ENCODE assay signal across 10 cellular contexts in genomic region chr7:30743371-30744074, GRCh38. TPM values are rescaled to one million over a fixed set of nuclear protein-coding genes. Genes with fewer than 3 reads are reported as not detected.
DNase-seq lines count a peak whose midpoint lies in the region; ATAC-seq, FAIRE-seq and TF ChIP-seq lines count a peak whose summit lies in the region.
"Had no signal": no experiment of that assay in that cellular context is flagged by ENCODE, and none has a peak within 500 bp of the region (broad histone marks: within the 10 kb centered on the region; RNA-seq: fewer than 3 reads in every experiment).

No MANE protein-coding gene starts in this region.

- intact Hi-C loops in natural killer cell (cut with micrococcal nuclease) (loop anchor here (5.0 kb wide), 1 partner anchor 61 kb away; the partner anchor contains the start of gene CRHR2), heart right ventricle (cut with DNase I) (loop anchor here in 9 of 10 donors (1.0 to 10.0 kb wide), 12 partner anchors 47 to 234 kb away; partner anchors contain the start of gene CRHR2 (in 2 of the 9)), upper lobe of right lung (cut with DNase I) (no loop called here)

- H3K27ac ChIP-seq in heart right ventricle (no peak overlapping the region), upper lobe of right lung (no peak overlapping the region)
- H3K27ac ChIP-seq: uterus had no signal

- H3K36me3 Mint-ChIP-seq in natural killer cell = no peaks in the 10 kb centered on the region
- no peaks in the 10 kb centered on the region for H3K36me3 Mint-ChIP-seq in natural killer cell treated with Interleukin-12 subunit alpha and Interleukin-12 subunit beta and Interleukin-15 and Interleukin-18, amount 100 ng/mL, for 72 hours

- TF ChIP-seq POLR2A in GM12891 (IDR thresholded peaks at IDR 0.05; ENCODE audit: low read depth, low read length) = no peak

- H3K27me3 ChIP-seq in heart right ventricle (no peaks in the 10 kb centered on the region), upper lobe of right lung (no peaks in the 10 kb centered on the region)
- H3K27me3 ChIP-seq: uterus had no signal

- H3K4me3 Mint-ChIP-seq in natural killer cell = no peak overlapping the region
- H3K4me3 Mint-ChIP-seq in natural killer cell treated with Interleukin-12 subunit alpha and Interleukin-12 subunit beta and Interleukin-15 and Interleukin-18, amount 100 ng/mL, for 72 hours = no peak overlapping the region
- H3K4me3 Mint-ChIP-seq: activated naive CD8-positive, alpha-beta T cell treated with anti-CD3 and anti-CD28 coated beads, Interleukin-2, amount 50 U/mL, for 24 hours had no signal

- TF ChIP-seq CTCF in natural killer cell (IDR thresholded peaks at IDR 0.05) (no peak), heart right ventricle (IDR thresholded peaks at IDR 0.05) (peak; percentile 9 to 70 (median 47)), upper lobe of right lung (IDR thresholded peaks at IDR 0.05) (peak; percentile 16)

- H3K4me1 ChIP-seq in heart right ventricle = peaks cover 0 to 27% (median 5%) of the 10 kb centered on the region in 9 donors
- H3K4me1 ChIP-seq in upper lobe of right lung = no peaks in the 10 kb centered on the region
- H3K4me1 ChIP-seq: uterus had no signal

- no peaks in the 10 kb centered on the region for H3K9me3 Mint-ChIP-seq in natural killer cell
- no peaks in the 10 kb centered on the region for H3K9me3 Mint-ChIP-seq in natural killer cell treated with Interleukin-12 subunit alpha and Interleukin-12 subunit beta and Interleukin-15 and Interleukin-18, amount 100 ng/mL, for 72 hours
- H3K9me3 Mint-ChIP-seq: activated naive CD8-positive, alpha-beta T cell treated with anti-CD3 and anti-CD28 coated beads, Interleukin-2, amount 50 U/mL, for 24 hours had no signal

- no peaks in the 10 kb centered on the region for H3K36me3 ChIP-seq in heart right ventricle
- no peaks in the 10 kb centered on the region for H3K36me3 ChIP-seq in upper lobe of right lung
- H3K36me3 ChIP-seq: uterus had no signal

- FAIRE-seq in GM12891 (lab: Jason Lieb, UNC) = no peak

- H3K4me3 ChIP-seq in heart right ventricle (no peak overlapping the region), upper lobe of right lung (no peak overlapping the region)
- H3K4me3 ChIP-seq: uterus had no signal

- peak overlapping the region; percentile 29 to 69 for H3K27ac Mint-ChIP-seq in natural killer cell
- H3K27ac Mint-ChIP-seq in natural killer cell treated with Interleukin-12 subunit alpha and Interleukin-12 subunit beta and Interleukin-15 and Interleukin-18, amount 100 ng/mL, for 72 hours = no peak overlapping the region
- H3K27ac Mint-ChIP-seq: activated naive CD8-positive, alpha-beta T cell treated with anti-CD3 and anti-CD28 coated beads, Interleukin-2, amount 50 U/mL, for 24 hours had no signal

- 55 to 63% methylated on average over 8 of the region's 8 CpGs for WGBS in heart right ventricle, 2 donors

- no peaks in the 10 kb centered on the region for H3K27me3 Mint-ChIP-seq in natural killer cell (ENCODE audit: low read depth in 2 of 2)
- no peaks in the 10 kb centered on the region for H3K27me3 Mint-ChIP-seq in natural killer cell treated with Interleukin-12 subunit alpha and Interleukin-12 subunit beta and Interleukin-15 and Interleukin-18, amount 100 ng/mL, for 72 hours
- H3K27me3 Mint-ChIP-seq: activated naive CD8-positive, alpha-beta T cell treated with anti-CD3 and anti-CD28 coated beads, Interleukin-2, amount 50 U/mL, for 24 hours had no signal

- peaks cover 22 to 25% of the 10 kb centered on the region in 2 donors for H3K4me1 Mint-ChIP-seq in natural killer cell
- peaks cover 14 to 15% of the 10 kb centered on the region in 2 donors for H3K4me1 Mint-ChIP-seq in natural killer cell treated with Interleukin-12 subunit alpha and Interleukin-12 subunit beta and Interleukin-15 and Interleukin-18, amount 100 ng/mL, for 72 hours (ENCODE audit: low read depth in 2 of 2)

- H3K9me3 ChIP-seq in heart right ventricle (no peaks in the 10 kb centered on the region), upper lobe of right lung (no peaks in the 10 kb centered on the region)
- H3K9me3 ChIP-seq: uterus had no signal

- ATAC-seq in natural killer cell (no peak), heart right ventricle (peak; percentile 60 to 91 (median 81)), upper lobe of right lung (no peak), HG02970 (IDR thresholded peaks at IDR 0.05; ENCODE audit: low FRiP score, unreplicated experiment) (no peak)
- ATAC-seq in natural killer cell treated with Interleukin-12 subunit alpha and Interleukin-12 subunit beta and Interleukin-15 and Interleukin-18, amount 100 ng/mL, for 72 hours = no peak
- ATAC-seq: activated naive CD8-positive, alpha-beta T cell treated with anti-CD3 and anti-CD28 coated beads, Interleukin-2, amount 50 U/mL, for 24 hours had no signal

- no peak for DNase-seq in natural killer cell
- no peak for DNase-seq in natural killer cell treated with Interleukin-12 subunit alpha and Interleukin-12 subunit beta and Interleukin-15 and Interleukin-18, amount 100 ng/mL, for 72 hours (ENCODE audit: low spot score)
- DNase-seq in SK-N-DZ (ENCODE audit: low spot score) = peak; percentile 39
- peak; percentile 36 to 53 for DNase-seq in heart right ventricle
- DNase-seq in upper lobe of right lung = no peak
- DNase-seq in GM12891 (ENCODE audit: insufficient read length, low spot score) = no peak
- no peak for DNase-seq in ureter (ENCODE audit: low spot score)
- DNase-seq: activated naive CD8-positive, alpha-beta T cell treated with anti-CD3 and anti-CD28 coated beads, Interleukin-2, amount 50 U/mL, for 24 hours had no signal

TF ChIP-seq in GM12891, 5 proteins besides CTCF, POLR2A, EP300 and RAD21:
- TF ChIP-seq PAX5 (IDR thresholded peaks at IDR 0.05; ENCODE audit: insufficient read depth, low read length, severe bottlenecking) (no peak), POLR2AphosphoS5 (IDR thresholded peaks at IDR 0.05; ENCODE audit: low read depth, low read length) (no peak), TAF1 (IDR thresholded peaks at IDR 0.05; ENCODE audit: low read depth, low read length) (no peak), POU2F2 (IDR thresholded peaks at IDR 0.05; ENCODE audit: low read depth, low read length) (no peak), SPI1 (IDR thresholded peaks at IDR 0.05; ENCODE audit: low read depth, low read length) (no peak)

RNA-seq across cellular contexts. Expression of gene INMT, which starts 8.4 kb away (rescaled TPM):
- total RNA-seq in natural killer cell = 1 to 10 TPM in 1 of 3 donors, under 1 TPM in 1, not detected in 1; 0.56 to 1.0 TPM
- under 1 TPM in 1 of 2 donors, not detected in 1; 0.33 TPM for total RNA-seq in natural killer cell treated with Interleukin-12 subunit alpha and Interleukin-12 subunit beta and Interleukin-15 and Interleukin-18, amount 100 ng/mL, for 72 hours
- polyA plus RNA-seq in SK-N-DZ (2014; cell fraction: cytosol; rRNA removed) = not detected in 2 replicates
- polyA plus RNA-seq in SK-N-DZ (2014; cell fraction: nucleus; rRNA removed) = 0.22 TPM in 1 of 2 replicates, not detected in the other
- total RNA-seq in heart right ventricle = 10 to 100 TPM; 12.3 to 57.3 (median 26.9) TPM
- polyA plus RNA-seq in heart right ventricle = 10 to 100 TPM; 14.2 to 56.3 TPM
- 501 TPM for total RNA-seq in upper lobe of right lung
- polyA plus RNA-seq in GM12891 (2012; ENCODE audit: low read depth, missing spikeins) = 0.10 TPM
- 31.4 TPM for total RNA-seq in ureter

RNA-seq across cellular contexts. Expression of gene MINDY4, which starts 27.7 kb away (rescaled TPM):
- total RNA-seq in natural killer cell = 1 to 10 TPM; 1.1 to 1.7 (median 1.1) TPM
- 1 to 10 TPM in 1 of 2 donors, under 1 TPM in 1; 0.93 to 2.5 TPM for total RNA-seq in natural killer cell treated with Interleukin-12 subunit alpha and Interleukin-12 subunit beta and Interleukin-15 and Interleukin-18, amount 100 ng/mL, for 72 hours
- polyA plus RNA-seq in SK-N-DZ (2014; cell fraction: cytosol; rRNA removed) = 3.1 and 3.7 TPM in 2 replicates
- polyA plus RNA-seq in SK-N-DZ (2014; cell fraction: nucleus; rRNA removed) = 3.0 and 4.3 TPM in 2 replicates
- total RNA-seq in heart right ventricle = 1 to 10 TPM; 2.1 to 5.4 (median 3.2) TPM
- 1 to 10 TPM; 1.9 to 2.4 TPM for polyA plus RNA-seq in heart right ventricle
- total RNA-seq in upper lobe of right lung = 20.1 TPM
- 0.89 TPM for polyA plus RNA-seq in GM12891 (2012; ENCODE audit: low read depth, missing spikeins)
- total RNA-seq in ureter = 16.8 TPM

Comparison
In these comparisons a context has a peak if more than half of its experiments do, and no peak if none do; other contexts are left out.
1. H3K27ac Mint-ChIP-seq: peak in natural killer cell (2 of 2); none in natural killer cell treated with Interleukin-12 subunit alpha and Interleukin-12 subunit beta and Interleukin-15 and Interleukin-18, amount 100 ng/mL, for 72 hours (0 of 2).
2. ATAC-seq: peak in heart right ventricle (8 of 8); none in natural killer cell (0 of 3), natural killer cell treated with Interleukin-12 subunit alpha and Interleukin-12 subunit beta and Interleukin-15 and Interleukin-18, amount 100 ng/mL, for 72 hours (0 of 2), upper lobe of right lung (single experiment) and HG02970 (single experiment).
3. DNase-seq: peak in SK-N-DZ (single experiment) and heart right ventricle (2 of 2); none in natural killer cell (single experiment), natural killer cell treated with Interleukin-12 subunit alpha and Interleukin-12 subunit beta and Interleukin-15 and Interleukin-18, amount 100 ng/mL, for 72 hours (single experiment), upper lobe of right lung (single experiment), GM12891 (single experiment) and ureter (single experiment).